Comparison of ENCODE assay signal across 22 cellular contexts in genomic region chrX:72312311-72312940, GRCh38. TPM values are rescaled to one million over a fixed set of nuclear protein-coding genes. Genes with fewer than 3 reads are reported as not detected.
"Had no signal": no experiment of that assay in that cellular context is flagged by ENCODE, and none has a peak within 500 bp of the region (broad histone marks: within the 10 kb centered on the region; RNA-seq: fewer than 3 reads in every experiment).

No MANE protein-coding gene starts in this region.

- H3K4me3 Mint-ChIP-seq: mesothelial cell of epicardium, natural killer cell, neural crest cell had no signal

- H3K27ac ChIP-seq: epithelial cell of prostate, esophagus squamous epithelium, hepatocyte, pancreas, suprapubic skin, tibial artery, upper lobe of left lung, vagina had no signal

- H3K36me3 ChIP-seq: esophagus squamous epithelium, pancreas, suprapubic skin, tibial artery, upper lobe of left lung, vagina had no signal

- H3K9me3 ChIP-seq: esophagus squamous epithelium, pancreas, suprapubic skin, tibial artery, upper lobe of left lung, vagina had no signal

- DNase-seq: effector memory CD4-positive, alpha-beta T cell; esophagus squamous epithelium; foreskin fibroblast; left colon; natural killer cell; pancreas; right cardiac atrium; small intestine; stimulated activated CD4-positive, alpha-beta T cell treated with anti-CD3 and anti-CD28 coated beads, Interleukin-12 subunit alpha, Interleukin-12 subunit beta, amount 100 ng/mL, for 4 hours; stimulated activated naive CD8-positive, alpha-beta T cell treated with anti-CD3 and anti-CD28 coated beads, Interleukin-15, Interleukin-2, amounts not matched to agents 100 U/mL and 50 U/mL, for 24 hours; tibial artery had no signal

- H3K27ac Mint-ChIP-seq: mesothelial cell of epicardium, natural killer cell, progenitor cell of endocrine pancreas had no signal

- H3K36me3 Mint-ChIP-seq: mesothelial cell of epicardium, natural killer cell had no signal

- ATAC-seq: left colon; natural killer cell; pancreas; right cardiac atrium; stimulated activated naive CD8-positive, alpha-beta T cell treated with anti-CD3 and anti-CD28 coated beads, Interleukin-15, Interleukin-2, amounts not matched to agents 100 U/mL and 50 U/mL, for 24 hours had no signal

- H3K4me1 ChIP-seq: pancreas had no signal

- H3K4me3 ChIP-seq: esophagus squamous epithelium, hepatocyte, pancreas, suprapubic skin, tibial artery, upper lobe of left lung, vagina had no signal

RNA-seq across cellular contexts. Expression of gene CITED1, which starts 6.7 kb away (rescaled TPM):
- total RNA-seq: esophagus squamous epithelium, kidney epithelial cell, liver, mucosa of gallbladder had no signal
- polyA plus RNA-seq: hepatocyte had no signal
